ENCODE assay signal across 1 cellular context in the genomic region with DNA sequence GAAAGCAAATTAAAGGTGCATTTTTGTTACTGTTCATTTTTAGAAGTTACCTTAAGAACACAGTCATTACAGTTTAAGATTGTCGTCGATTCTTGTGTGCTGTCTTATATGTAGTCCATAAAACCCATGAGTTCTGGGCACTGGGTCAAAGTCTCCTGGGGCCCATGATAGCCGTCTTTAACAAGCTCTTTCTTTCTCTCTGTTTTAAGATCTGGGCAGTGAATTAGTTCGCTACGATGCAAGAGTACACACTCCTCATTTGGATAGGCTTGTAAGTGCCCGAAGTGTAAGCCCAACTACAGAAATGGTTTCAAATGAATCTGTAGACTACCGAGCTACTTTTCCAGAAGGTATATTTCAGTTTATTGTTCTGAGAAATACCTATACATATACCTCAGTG.
TF ChIP-seq lines count a peak whose summit lies in the region.

No MANE protein-coding gene starts in this region.

TF ChIP-seq in GM23338, 12 proteins besides CTCF, POLR2A, EP300 and RAD21 (continued from another document):
- no peak for TF ChIP-seq ZNF331 (CRISPR knock-in tag; IDR thresholded peaks at IDR 0.05; ENCODE audit: low read depth)
- TF ChIP-seq, protein P1, sequence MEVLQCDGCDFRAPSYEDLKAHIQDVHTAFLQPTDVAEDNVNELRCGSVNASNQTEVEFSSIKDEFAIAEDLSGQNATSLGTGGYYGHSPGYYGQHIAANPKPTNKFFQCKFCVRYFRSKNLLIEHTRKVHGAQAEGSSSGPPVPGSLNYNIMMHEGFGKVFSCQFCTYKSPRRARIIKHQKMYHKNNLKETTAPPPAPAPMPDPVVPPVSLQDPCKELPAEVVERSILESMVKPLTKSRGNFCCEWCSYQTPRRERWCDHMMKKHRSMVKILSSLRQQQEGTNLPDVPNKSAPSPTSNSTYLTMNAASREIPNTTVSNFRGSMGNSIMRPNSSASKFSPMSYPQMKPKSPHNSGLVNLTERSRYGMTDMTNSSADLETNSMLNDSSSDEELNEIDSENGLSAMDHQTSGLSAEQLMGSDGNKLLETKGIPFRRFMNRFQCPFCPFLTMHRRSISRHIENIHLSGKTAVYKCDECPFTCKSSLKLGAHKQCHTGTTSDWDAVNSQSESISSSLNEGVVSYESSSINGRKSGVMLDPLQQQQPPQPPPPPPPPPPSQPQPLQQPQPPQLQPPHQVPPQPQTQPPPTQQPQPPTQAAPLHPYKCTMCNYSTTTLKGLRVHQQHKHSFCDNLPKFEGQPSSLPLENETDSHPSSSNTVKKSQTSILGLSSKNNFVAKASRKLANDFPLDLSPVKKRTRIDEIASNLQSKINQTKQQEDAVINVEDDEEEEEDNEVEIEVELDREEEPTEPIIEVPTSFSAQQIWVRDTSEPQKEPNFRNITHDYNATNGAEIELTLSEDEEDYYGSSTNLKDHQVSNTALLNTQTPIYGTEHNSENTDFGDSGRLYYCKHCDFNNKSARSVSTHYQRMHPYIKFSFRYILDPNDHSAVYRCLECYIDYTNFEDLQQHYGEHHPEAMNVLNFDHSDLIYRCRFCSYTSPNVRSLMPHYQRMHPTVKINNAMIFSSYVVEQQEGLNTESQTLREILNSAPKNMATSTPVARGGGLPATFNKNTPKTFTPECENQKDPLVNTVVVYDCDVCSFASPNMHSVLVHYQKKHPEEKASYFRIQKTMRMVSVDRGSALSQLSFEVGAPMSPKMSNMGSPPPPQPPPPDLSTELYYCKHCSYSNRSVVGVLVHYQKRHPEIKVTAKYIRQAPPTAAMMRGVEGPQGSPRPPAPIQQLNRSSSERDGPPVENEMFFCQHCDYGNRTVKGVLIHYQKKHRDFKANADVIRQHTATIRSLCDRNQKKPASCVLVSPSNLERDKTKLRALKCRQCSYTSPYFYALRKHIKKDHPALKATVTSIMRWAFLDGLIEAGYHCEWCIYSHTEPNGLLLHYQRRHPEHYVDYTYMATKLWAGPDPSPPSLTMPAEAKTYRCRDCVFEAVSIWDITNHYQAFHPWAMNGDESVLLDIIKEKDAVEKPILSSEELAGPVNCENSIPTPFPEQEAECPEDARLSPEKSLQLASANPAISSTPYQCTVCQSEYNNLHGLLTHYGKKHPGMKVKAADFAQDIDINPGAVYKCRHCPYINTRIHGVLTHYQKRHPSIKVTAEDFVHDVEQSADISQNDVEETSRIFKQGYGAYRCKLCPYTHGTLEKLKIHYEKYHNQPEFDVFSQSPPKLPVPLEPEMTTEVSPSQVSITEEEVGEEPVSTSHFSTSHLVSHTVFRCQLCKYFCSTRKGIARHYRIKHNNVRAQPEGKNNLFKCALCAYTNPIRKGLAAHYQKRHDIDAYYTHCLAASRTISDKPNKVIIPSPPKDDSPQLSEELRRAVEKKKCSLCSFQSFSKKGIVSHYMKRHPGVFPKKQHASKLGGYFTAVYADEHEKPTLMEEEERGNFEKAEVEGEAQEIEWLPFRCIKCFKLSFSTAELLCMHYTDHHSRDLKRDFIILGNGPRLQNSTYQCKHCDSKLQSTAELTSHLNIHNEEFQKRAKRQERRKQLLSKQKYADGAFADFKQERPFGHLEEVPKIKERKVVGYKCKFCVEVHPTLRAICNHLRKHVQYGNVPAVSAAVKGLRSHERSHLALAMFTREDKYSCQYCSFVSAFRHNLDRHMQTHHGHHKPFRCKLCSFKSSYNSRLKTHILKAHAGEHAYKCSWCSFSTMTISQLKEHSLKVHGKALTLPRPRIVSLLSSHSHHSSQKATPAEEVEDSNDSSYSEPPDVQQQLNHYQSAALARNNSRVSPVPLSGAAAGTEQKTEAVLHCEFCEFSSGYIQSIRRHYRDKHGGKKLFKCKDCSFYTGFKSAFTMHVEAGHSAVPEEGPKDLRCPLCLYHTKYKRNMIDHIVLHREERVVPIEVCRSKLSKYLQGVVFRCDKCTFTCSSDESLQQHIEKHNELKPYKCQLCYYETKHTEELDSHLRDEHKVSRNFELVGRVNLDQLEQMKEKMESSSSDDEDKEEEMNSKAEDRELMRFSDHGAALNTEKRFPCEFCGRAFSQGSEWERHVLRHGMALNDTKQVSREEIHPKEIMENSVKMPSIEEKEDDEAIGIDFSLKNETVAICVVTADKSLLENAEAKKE (CRISPR knock-in tag; IDR thresholded peaks at IDR 0.05) = no peak
- no peak for TF ChIP-seq EZH2phosphoT487 (IDR thresholded peaks at IDR 0.05; ENCODE audit: unreplicated experiment)
- TF ChIP-seq EZH2 (IDR thresholded peaks at IDR 0.05; ENCODE audit: low read depth, unreplicated experiment) = no peak
- no peak for TF ChIP-seq POLR2AphosphoS5 (IDR thresholded peaks at IDR 0.05; ENCODE audit: low read depth)
- TF ChIP-seq, protein P2, sequence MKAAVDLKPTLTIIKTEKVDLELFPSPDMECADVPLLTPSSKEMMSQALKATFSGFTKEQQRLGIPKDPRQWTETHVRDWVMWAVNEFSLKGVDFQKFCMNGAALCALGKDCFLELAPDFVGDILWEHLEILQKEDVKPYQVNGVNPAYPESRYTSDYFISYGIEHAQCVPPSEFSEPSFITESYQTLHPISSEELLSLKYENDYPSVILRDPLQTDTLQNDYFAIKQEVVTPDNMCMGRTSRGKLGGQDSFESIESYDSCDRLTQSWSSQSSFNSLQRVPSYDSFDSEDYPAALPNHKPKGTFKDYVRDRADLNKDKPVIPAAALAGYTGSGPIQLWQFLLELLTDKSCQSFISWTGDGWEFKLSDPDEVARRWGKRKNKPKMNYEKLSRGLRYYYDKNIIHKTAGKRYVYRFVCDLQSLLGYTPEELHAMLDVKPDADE (IDR thresholded peaks at IDR 0.05) = no peak
- no peak for TF ChIP-seq JUNB (IDR thresholded peaks at IDR 0.05; ENCODE audit: unreplicated experiment)
- no peak for TF ChIP-seq NANOG (IDR thresholded peaks at IDR 0.05; ENCODE audit: borderline replicate concordance)
- TF ChIP-seq, protein P3, sequence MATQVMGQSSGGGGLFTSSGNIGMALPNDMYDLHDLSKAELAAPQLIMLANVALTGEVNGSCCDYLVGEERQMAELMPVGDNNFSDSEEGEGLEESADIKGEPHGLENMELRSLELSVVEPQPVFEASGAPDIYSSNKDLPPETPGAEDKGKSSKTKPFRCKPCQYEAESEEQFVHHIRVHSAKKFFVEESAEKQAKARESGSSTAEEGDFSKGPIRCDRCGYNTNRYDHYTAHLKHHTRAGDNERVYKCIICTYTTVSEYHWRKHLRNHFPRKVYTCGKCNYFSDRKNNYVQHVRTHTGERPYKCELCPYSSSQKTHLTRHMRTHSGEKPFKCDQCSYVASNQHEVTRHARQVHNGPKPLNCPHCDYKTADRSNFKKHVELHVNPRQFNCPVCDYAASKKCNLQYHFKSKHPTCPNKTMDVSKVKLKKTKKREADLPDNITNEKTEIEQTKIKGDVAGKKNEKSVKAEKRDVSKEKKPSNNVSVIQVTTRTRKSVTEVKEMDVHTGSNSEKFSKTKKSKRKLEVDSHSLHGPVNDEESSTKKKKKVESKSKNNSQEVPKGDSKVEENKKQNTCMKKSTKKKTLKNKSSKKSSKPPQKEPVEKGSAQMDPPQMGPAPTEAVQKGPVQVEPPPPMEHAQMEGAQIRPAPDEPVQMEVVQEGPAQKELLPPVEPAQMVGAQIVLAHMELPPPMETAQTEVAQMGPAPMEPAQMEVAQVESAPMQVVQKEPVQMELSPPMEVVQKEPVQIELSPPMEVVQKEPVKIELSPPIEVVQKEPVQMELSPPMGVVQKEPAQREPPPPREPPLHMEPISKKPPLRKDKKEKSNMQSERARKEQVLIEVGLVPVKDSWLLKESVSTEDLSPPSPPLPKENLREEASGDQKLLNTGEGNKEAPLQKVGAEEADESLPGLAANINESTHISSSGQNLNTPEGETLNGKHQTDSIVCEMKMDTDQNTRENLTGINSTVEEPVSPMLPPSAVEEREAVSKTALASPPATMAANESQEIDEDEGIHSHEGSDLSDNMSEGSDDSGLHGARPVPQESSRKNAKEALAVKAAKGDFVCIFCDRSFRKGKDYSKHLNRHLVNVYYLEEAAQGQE (IDR thresholded peaks at IDR 0.05; ENCODE audit: unreplicated experiment) = no peak
